13 cellular contexts compared by ENCODE assay signal in the genomic region with DNA sequence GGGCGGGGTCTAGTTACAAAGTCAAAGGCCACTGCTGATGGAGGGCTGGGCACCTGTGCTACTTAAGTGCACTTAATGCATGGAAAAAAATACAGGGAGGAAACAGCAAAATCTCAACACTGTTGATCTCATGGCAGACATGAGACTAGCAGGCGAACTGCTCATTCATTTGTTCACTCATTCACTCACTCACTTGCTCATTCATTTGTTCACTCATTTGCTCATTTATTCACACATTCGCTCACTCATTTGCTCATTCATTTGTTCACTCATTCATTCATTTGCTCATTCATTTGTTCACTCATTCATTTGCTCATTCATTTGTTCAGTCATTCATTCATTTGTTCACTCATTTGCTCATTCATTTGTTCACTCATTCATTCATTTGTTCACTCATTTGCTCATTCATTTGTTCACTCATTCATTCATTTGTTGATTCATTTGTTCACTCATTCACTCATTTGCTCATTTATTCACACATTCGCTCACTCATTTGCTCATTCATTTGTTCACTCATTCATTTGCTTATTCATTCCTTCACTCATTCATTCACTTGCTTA. TPM values are rescaled to one million over a fixed set of nuclear protein-coding genes. Genes with fewer than 3 reads are reported as not detected.
DNase-seq lines count a peak whose midpoint lies in the region; ATAC-seq, FAIRE-seq and TF ChIP-seq lines count a peak whose summit lies in the region.
"Not testable (repeated sequence)": the region's sequence is repeated elsewhere in the genome, so short reads cannot be mapped to it uniquely, and the experiment has no call there.
"Had no signal": no experiment of that assay in that cellular context is flagged by ENCODE, and none has a peak within 500 bp of the region (broad histone marks: within the 10 kb centered on the region; RNA-seq: fewer than 3 reads in every experiment).

No MANE protein-coding gene starts in this region.

- not testable (repeated sequence) for H3K79me1 ChIP-seq in mesendoderm (ENCODE audit: low read length)

- H2BK120ac ChIP-seq in mesendoderm (ENCODE audit: low read depth, low read length): not testable (repeated sequence)

- TF ChIP-seq EP300 in K562 (IDR thresholded peaks at IDR 0.05; ENCODE audit: low read length): not testable (repeated sequence)

- H4K5ac ChIP-seq in mesendoderm (ENCODE audit: low read length): not testable (repeated sequence)

- H3K9me3 ChIP-seq in Loucy (ENCODE audit: insufficient read depth, low read depth, low read length); K562 (replicated peaks; ENCODE audit: control insufficient read depth, insufficient read depth, low read depth, low read length): not testable (repeated sequence)

- H3K4me1 ChIP-seq in Loucy (ENCODE audit: insufficient read depth, low read length, poor library complexity, severe bottlenecking): peaks cover 85% of the 10 kb centered on the region
- H3K4me1 ChIP-seq in K562 (replicated peaks in 1 of 2; ENCODE audit: control insufficient read depth in 2 of 2, insufficient read depth in 2 of 2, low read length in 2 of 2): peaks cover 33 to 71% of the 10 kb centered on the region in 2 experiments
- H3K4me1 ChIP-seq in mesendoderm (ENCODE audit: control insufficient read depth, low read depth, low read length): peaks cover 13% of the 10 kb centered on the region

- WGBS in K562 (ENCODE audit: insufficient coverage, low coverage, missing lambda C conversion rate): 87% methylated on average over 3 of the region's 4 CpGs
- WGBS in mesendoderm (ENCODE audit: extremely low coverage, insufficient coverage, low lambda C conversion rate): no CpG with 5 or more reads among the region's 4 CpGs

- not testable (repeated sequence) for H2BK5ac ChIP-seq in mesendoderm (ENCODE audit: low read length)

- H3K27ac ChIP-seq in K562 (ENCODE audit: extremely low read depth, low read depth, low read length): peak overlapping the region; percentile 49; the same call in 1 of the 3 replicates
- not testable (repeated sequence) for H3K27ac ChIP-seq in mesendoderm (ENCODE audit: low read depth, low read length)

- H3K56ac ChIP-seq in mesendoderm (ENCODE audit: low read length): not testable (repeated sequence)

- not testable (repeated sequence) for H3K9me2 ChIP-seq in Loucy (replicated peaks; ENCODE audit: low read depth, low read length)

- not testable (repeated sequence) for ATAC-seq in K562

- not testable (repeated sequence) for FAIRE-seq in K562 (lab: Jason Lieb, UNC)

- not testable (repeated sequence) for H3K18ac ChIP-seq in mesendoderm (ENCODE audit: low read length)

- not testable (repeated sequence) for H2AK5ac ChIP-seq in mesendoderm (ENCODE audit: low read length)

- H2AFZ ChIP-seq in Loucy (ENCODE audit: low read length); K562 (ENCODE audit: low read depth, low read length): not testable (repeated sequence)

- H3K4me3 ChIP-seq in Loucy (ENCODE audit: low read length, poor library complexity, severe bottlenecking): peak overlapping the region; percentile 62
- H3K4me3 ChIP-seq in K562; fibroblast of pulmonary artery (replicated peaks; ENCODE audit: low read depth, low read length); mesendoderm (ENCODE audit: low read length): not testable (repeated sequence)

- H4K20me1 ChIP-seq in Loucy (ENCODE audit: insufficient read depth, low read length, poor library complexity, severe bottlenecking); K562 (replicated peaks; ENCODE audit: control insufficient read depth, insufficient read depth, low read length): not testable (repeated sequence)

- not testable (repeated sequence) for H2BK15ac ChIP-seq in mesendoderm (replicated peaks; ENCODE audit: low read depth)

- intact Hi-C loops in K562 (cut with micrococcal nuclease): not testable (repeated sequence)

- not testable (repeated sequence) for H3K23ac ChIP-seq in mesendoderm (ENCODE audit: low read length)

- H3F3A ChIP-seq in Loucy (ENCODE audit: low read depth): peaks cover 31% of the 10 kb centered on the region

- not testable (repeated sequence) for H3K9me1 ChIP-seq in K562 (ENCODE audit: control insufficient read depth, insufficient read depth, low read length)

- H3K36me3 ChIP-seq in Loucy (ENCODE audit: insufficient read depth, low read length): peaks cover 70% of the 10 kb centered on the region
- peaks cover 92% of the 10 kb centered on the region for H3K36me3 ChIP-seq in K562 (ENCODE audit: control insufficient read depth, insufficient read depth, low read length)
- H3K36me3 ChIP-seq in mesendoderm (ENCODE audit: control insufficient read depth, insufficient read depth, low read length): not testable (repeated sequence)

- TF ChIP-seq RAD21 in K562 (CRISPR knock-in tag; conservative IDR thresholded peaks at IDR 0.05 in 1 of 2, IDR thresholded peaks at IDR 0.05 in 1 of 2): not testable (repeated sequence)

- not testable (repeated sequence) for BruUV-seq in K562 (replicated peaks; lab: Mats Ljungman, UMichigan)

- TF ChIP-seq POLR2A in K562 (conservative IDR thresholded peaks at IDR 0.05): not testable (repeated sequence)

- H3K9ac ChIP-seq in Loucy (ENCODE audit: low read depth, low read length, poor library complexity, severe bottlenecking): peak overlapping the region; percentile 82
- not testable (repeated sequence) for H3K9ac ChIP-seq in K562 (ENCODE audit: insufficient read depth in 1 of 2, low read depth in 2 of 2, low read length in 2 of 2); mesendoderm (ENCODE audit: low read length)

- H3K27me3 ChIP-seq in Loucy (ENCODE audit: insufficient read depth, low read length, poor library complexity, severe bottlenecking); K562 (ENCODE audit: control insufficient read depth in 2 of 2, insufficient read depth in 2 of 2, low read length in 2 of 2); mesendoderm (ENCODE audit: insufficient read depth, low read length, poor library complexity): not testable (repeated sequence)

- POLR2A ChIA-PET in K562 (lab: Yijun Ruan, JAX): interaction anchor here (1.1 kb wide), 1 partner anchor 14 kb away, joined by 4 read pairs; no protein-coding TSS in a partner anchor

- CTCF ChIA-PET in K562 (lab: Yijun Ruan, JAX; ENCODE audit: low intra/inter-chr PET ratio): not testable (repeated sequence)

- peaks cover 73% of the 10 kb centered on the region for H3K79me2 ChIP-seq in Loucy (ENCODE audit: insufficient read depth, low read length)
- peaks cover 25% of the 10 kb centered on the region for H3K79me2 ChIP-seq in K562 (ENCODE audit: control insufficient read depth, insufficient read depth, low read length)
- H3K79me2 ChIP-seq in mesendoderm (ENCODE audit: control insufficient read depth, insufficient read depth, low read length): not testable (repeated sequence)

- not testable (repeated sequence) for H4K8ac ChIP-seq in mesendoderm (ENCODE audit: low read depth, low read length)

- in situ Hi-C loops in K562 (cut with MboI): not testable (repeated sequence)

- not testable (repeated sequence) for H3K4ac ChIP-seq in mesendoderm (ENCODE audit: low read depth, low read length)

- peak overlapping the region; percentile 82 for H3K4me2 ChIP-seq in Loucy (ENCODE audit: low read depth, low read length, poor library complexity, severe bottlenecking)
- H3K4me2 ChIP-seq in K562 (ENCODE audit: insufficient read depth, low read length); mesendoderm (ENCODE audit: low read length): not testable (repeated sequence)

- TF ChIP-seq CTCF in Loucy (conservative IDR thresholded peaks at IDR 0.05; ENCODE audit: low read length); K562 (IDR thresholded peaks at IDR 0.05 in 2 of 3, conservative IDR thresholded peaks at IDR 0.05 in 1 of 3; ENCODE audit: insufficient read depth in 2 of 3, low read depth in 1 of 3, low read length in 3 of 3); fibroblast of pulmonary artery (IDR thresholded peaks at IDR 0.05; ENCODE audit: low read length, missing control alignments): not testable (repeated sequence)

- DNase-seq in A172 (ENCODE audit: low spot score) (peak; percentile 43), DMS53 treated with DMSO at 0.1 percent for 48 hours (lab: John Stamatoyannopoulos, UW; ENCODE audit: unreplicated experiment) (peak; percentile 59), NCI-H526 (lab: John Stamatoyannopoulos, UW) (peak; percentile 29 to 31), SW480 (ENCODE audit: low spot score) (peak; percentile 30), K562 (ENCODE audit: extremely low read depth in 1 of 4, low spot score in 3 of 4) (peak in 1 of 4 experiments; percentile 36), fibroblast of pulmonary artery (ENCODE audit: low read depth) (peak; percentile 38), mesendoderm (peak; percentile 66)

RNA-seq across cellular contexts. Expression of a gene that starts 11.6 kb away (rescaled TPM):
- total RNA-seq in A172 (2014; rRNA removed; shearing (Covaris generic)): 0.19 and 0.47 TPM in 2 replicates
- 11.1 and 39.0 TPM in 2 replicates for total RNA-seq in K562 (2011; cell fraction: chromatin; rRNA removed; ENCODE audit: low replicate concordance)
- total RNA-seq in K562 (2011; cell fraction: nucleolus; rRNA removed): 28.2 and 30.4 TPM in 2 replicates
- total RNA-seq in K562 (2011; cell fraction: nucleoplasm; rRNA removed): 20.0 and 26.4 TPM in 2 replicates
- total RNA-seq in K562 (2014; rRNA removed): 40.3 and 62.9 TPM in 2 replicates
- total RNA-seq in K562 (2014; rRNA removed; fragmentation: Illumina TruSeq; extraction: Trizol): 17.5 and 20.1 TPM in 2 replicates
- 34.5 and 34.6 TPM in 2 replicates for total RNA-seq in K562 (2015; rRNA removed; fragmentation: Illumina TruSeq; extraction: Trizol)
- total RNA-seq in K562 (2021): 73.4 and 75.7 TPM in 2 replicates
- polyA plus RNA-seq in K562 (2011; rRNA removed): 34.4 and 57.7 TPM in 2 replicates
- 53.6 and 133 TPM in 2 replicates for polyA plus RNA-seq in K562 (2011; cell fraction: cytosol; rRNA removed)
- polyA plus RNA-seq in K562 (2011; cell fraction: nucleus; rRNA removed): 64.3 and 118 TPM in 2 replicates
- polyA plus RNA-seq in K562 (2012): 64.2 and 77.5 TPM in 2 replicates
- 51.8 and 73.3 TPM in 2 replicates for polyA plus RNA-seq in K562 (2014; fragmentation: Illumina TruSeq; extraction: Trizol)
- polyA plus RNA-seq in K562 (2014; fragmentation: Nextera tagmentation; extraction: Ambion mirVana): 10 to 100 TPM in 1 of 2 experiments, 1 to 10 TPM in 1; 8.0 to 19.1 TPM
- 47.2 and 50.1 TPM in 2 replicates for polyA plus RNA-seq in K562 (2014; rRNA removed)
- polyA minus RNA-seq in K562 (2011; rRNA and poly(A)+ RNA removed): 16.7 and 22.0 TPM in 2 replicates
- 47.9 and 57.4 TPM in 2 replicates for polyA minus RNA-seq in K562 (2011; cell fraction: cytosol; rRNA and poly(A)+ RNA removed)
- polyA minus RNA-seq in K562 (2011; cell fraction: nucleus; rRNA and poly(A)+ RNA removed): 20.3 and 22.1 TPM in 2 replicates
- 0.66 TPM for polyA plus RNA-seq in mesendoderm (2013, experiment 1 of 2)
- polyA plus RNA-seq in mesendoderm (2013, experiment 2 of 2): 0.69 TPM
- total RNA-seq: activated naive CD4-positive, alpha-beta T cell treated with anti-CD3 and anti-CD28 coated beads for 36 hours; breast epithelium; HT-29; mesenteric fat pad; osteocyte had no signal

RNA-seq across cellular contexts. Expression of a gene that starts 40.7 kb away (rescaled TPM):
- total RNA-seq in A172 (2014; rRNA removed; shearing (Covaris generic)): 98.4 and 98.6 TPM in 2 replicates
- 66.1 and 166 TPM in 2 replicates for total RNA-seq in K562 (2011; cell fraction: chromatin; rRNA removed; ENCODE audit: low replicate concordance)
- 99.4 and 113 TPM in 2 replicates for total RNA-seq in K562 (2011; cell fraction: nucleolus; rRNA removed)
- 67.0 and 84.1 TPM in 2 replicates for total RNA-seq in K562 (2011; cell fraction: nucleoplasm; rRNA removed)
- total RNA-seq in K562 (2014; rRNA removed) (118 and 134 TPM in 2 replicates), K562 (2014; rRNA removed; fragmentation: Illumina TruSeq; extraction: Trizol) (43.2 and 58.5 TPM in 2 replicates), K562 (2015; rRNA removed; fragmentation: Illumina TruSeq; extraction: Trizol) (80.7 and 83.7 TPM in 2 replicates), K562 (2021) (106 and 110 TPM in 2 replicates)
- polyA plus RNA-seq in K562 (2011; rRNA removed) (80.2 TPM in 2 replicates), K562 (2014; fragmentation: Illumina TruSeq; extraction: Trizol) (105 and 107 TPM in 2 replicates), K562 (2014; fragmentation: Nextera tagmentation; extraction: Ambion mirVana) (1 to 10 TPM; 3.8 to 8.4 TPM), K562 (2014; rRNA removed) (95.1 and 107 TPM in 2 replicates)
- 88.7 and 143 TPM in 2 replicates for polyA plus RNA-seq in K562 (2011; cell fraction: cytosol; rRNA removed)
- polyA plus RNA-seq in K562 (2011; cell fraction: nucleus; rRNA removed): 254 and 348 TPM in 2 replicates
- 75.0 and 82.6 TPM in 2 replicates for polyA plus RNA-seq in K562 (2012)
- polyA minus RNA-seq in K562 (2011; rRNA and poly(A)+ RNA removed): 52.2 and 85.8 TPM in 2 replicates
- 57.6 and 64.2 TPM in 2 replicates for polyA minus RNA-seq in K562 (2011; cell fraction: cytosol; rRNA and poly(A)+ RNA removed)
- polyA minus RNA-seq in K562 (2011; cell fraction: nucleus; rRNA and poly(A)+ RNA removed): 59.4 and 67.3 TPM in 2 replicates
- 58.4 TPM for polyA plus RNA-seq in mesendoderm (2013, experiment 1 of 2)
- polyA plus RNA-seq in mesendoderm (2013, experiment 2 of 2): 56.3 TPM

RNA-seq across cellular contexts. Expression of a gene that starts 45.7 kb away (rescaled TPM):
- total RNA-seq in A172 (2014; rRNA removed; shearing (Covaris generic)): 25.3 and 28.2 TPM in 2 replicates
- 176 and 239 TPM in 2 replicates for total RNA-seq in K562 (2011; cell fraction: chromatin; rRNA removed; ENCODE audit: low replicate concordance)
- 81.0 and 95.1 TPM in 2 replicates for total RNA-seq in K562 (2011; cell fraction: nucleolus; rRNA removed)
- total RNA-seq in K562 (2011; cell fraction: nucleoplasm; rRNA removed): 122 and 132 TPM in 2 replicates
- total RNA-seq in K562 (2014; rRNA removed) (6.9 and 12.8 TPM in 2 replicates), K562 (2014; rRNA removed; fragmentation: Illumina TruSeq; extraction: Trizol) (17.6 and 18.6 TPM in 2 replicates), K562 (2015; rRNA removed; fragmentation: Illumina TruSeq; extraction: Trizol) (19.8 and 20.5 TPM in 2 replicates), K562 (2021) (21.1 and 22.8 TPM in 2 replicates)
- polyA plus RNA-seq in K562 (2011; rRNA removed) (37.6 and 40.1 TPM in 2 replicates), K562 (2014; fragmentation: Illumina TruSeq; extraction: Trizol) (16.9 and 19.4 TPM in 2 replicates), K562 (2014; fragmentation: Nextera tagmentation; extraction: Ambion mirVana) (10 to 100 TPM in 1 of 2 experiments, 1 to 10 TPM in 1; 8.0 to 10.6 TPM), K562 (2014; rRNA removed) (9.7 and 11.5 TPM in 2 replicates)
- 21.4 and 26.3 TPM in 2 replicates for polyA plus RNA-seq in K562 (2011; cell fraction: cytosol; rRNA removed)
- polyA plus RNA-seq in K562 (2011; cell fraction: nucleus; rRNA removed): 149 and 159 TPM in 2 replicates
- polyA plus RNA-seq in K562 (2012): 15.2 and 16.8 TPM in 2 replicates
- polyA minus RNA-seq in K562 (2011; rRNA and poly(A)+ RNA removed): 75.4 and 94.9 TPM in 2 replicates
- polyA minus RNA-seq in K562 (2011; cell fraction: cytosol; rRNA and poly(A)+ RNA removed): 14.1 and 20.7 TPM in 2 replicates
- polyA minus RNA-seq in K562 (2011; cell fraction: nucleus; rRNA and poly(A)+ RNA removed): 59.4 and 126 TPM in 2 replicates
- 21.1 TPM for polyA plus RNA-seq in mesendoderm (2013, experiment 1 of 2)
- 19.8 TPM for polyA plus RNA-seq in mesendoderm (2013, experiment 2 of 2)
